ENCODE assay signal across 15 cellular contexts in the genomic region with DNA sequence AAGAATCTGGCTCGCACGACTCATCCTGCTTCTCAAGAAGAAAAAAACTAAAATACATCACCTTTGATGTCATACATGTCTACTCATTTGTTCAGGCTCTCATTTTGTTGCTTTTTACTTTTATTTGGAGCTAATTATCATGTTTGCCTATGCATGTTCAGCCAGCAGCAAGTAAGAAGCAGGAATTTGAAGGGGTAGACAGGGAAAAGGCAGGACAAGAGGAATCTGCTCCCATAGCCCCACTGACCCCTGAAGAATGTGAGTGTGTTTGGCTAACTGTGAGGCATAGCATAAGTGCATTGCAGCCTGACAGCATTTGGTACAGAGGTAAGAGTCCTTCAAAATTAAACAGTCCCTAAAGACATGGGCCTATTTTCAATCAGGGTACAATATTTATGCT.
"Had no signal": no experiment of that assay in that cellular context is flagged by ENCODE, and none has a peak within 500 bp of the region (broad histone marks: within the 10 kb centered on the region; RNA-seq: fewer than 3 reads in every experiment).

No MANE protein-coding gene starts in this region.

- H3K27ac ChIP-seq: esophagus squamous epithelium, tibial nerve had no signal

- H3K36me3 ChIP-seq: esophagus squamous epithelium, pancreas, tibial nerve had no signal

- H3K9me3 Mint-ChIP-seq: activated CD4-positive, alpha-beta T cell treated with anti-CD3 and anti-CD28 coated beads, Interleukin-2, amount 10 ng/mL, durations not matched to agents 7 days and 5 days; activated T-helper 1 cell treated with anti-CD3 and anti-CD28 coated beads, Interleukin-12 subunit alpha, Interleukin-12 subunit beta, Interleukin-2, Interleukin-4 antibody, amounts not matched to agents 30 ng/mL and 10 ng/mL and 1 ng/mL, durations not matched to agents 14 hours and 24 hours and 36 hours; stimulated activated naive B cell treated with anti-CD40 and anti-IgM and Interleukin-4, amounts not matched to agents 10 μg/mL and 1 μg/mL and 100 μg/mL, for 72 hours had no signal

- H3K9me3 ChIP-seq: esophagus squamous epithelium, pancreas, tibial nerve had no signal

- H3K27me3 ChIP-seq: esophagus squamous epithelium, pancreas, tibial nerve had no signal

- H3K4me3 ChIP-seq: esophagus squamous epithelium, lung, pancreas, tibial nerve had no signal

- H3K4me3 Mint-ChIP-seq: activated CD4-positive, alpha-beta T cell treated with anti-CD3 and anti-CD28 coated beads, Interleukin-2, amount 10 ng/mL, durations not matched to agents 7 days and 5 days; activated naive CD8-positive, alpha-beta T cell treated with anti-CD3 and anti-CD28 coated beads for 36 hours; activated T-helper 1 cell treated with anti-CD3 and anti-CD28 coated beads, Interleukin-12 subunit alpha, Interleukin-12 subunit beta, Interleukin-2, Interleukin-4 antibody, amounts not matched to agents 30 ng/mL and 10 ng/mL and 1 ng/mL, durations not matched to agents 14 hours and 24 hours and 36 hours; stimulated activated naive B cell treated with anti-CD40 and anti-IgM and Interleukin-4, amounts not matched to agents 10 μg/mL and 1 μg/mL and 100 μg/mL, for 72 hours had no signal

- H3K4me1 ChIP-seq: tibial nerve had no signal

- H3K27me3 Mint-ChIP-seq: activated naive CD8-positive, alpha-beta T cell treated with anti-CD3 and anti-CD28 coated beads for 36 hours; stimulated activated naive B cell treated with anti-CD40 and anti-IgM and Interleukin-4, amounts not matched to agents 10 μg/mL and 1 μg/mL and 100 μg/mL, for 72 hours had no signal

- H3K36me3 Mint-ChIP-seq: activated naive CD8-positive, alpha-beta T cell treated with anti-CD3 and anti-CD28 coated beads for 36 hours; stimulated activated naive B cell treated with anti-CD40 and anti-IgM and Interleukin-4, amounts not matched to agents 10 μg/mL and 1 μg/mL and 100 μg/mL, for 72 hours had no signal

- H3K4me1 Mint-ChIP-seq: activated CD4-positive, alpha-beta T cell treated with anti-CD3 and anti-CD28 coated beads, Interleukin-2, amount 10 ng/mL, durations not matched to agents 7 days and 5 days; activated naive CD8-positive, alpha-beta T cell treated with anti-CD3 and anti-CD28 coated beads for 36 hours; stimulated activated naive B cell treated with anti-CD40 and anti-IgM and Interleukin-4, amounts not matched to agents 10 μg/mL and 1 μg/mL and 100 μg/mL, for 72 hours had no signal

- H3K27ac Mint-ChIP-seq: activated CD4-positive, alpha-beta T cell treated with anti-CD3 and anti-CD28 coated beads, Interleukin-2, amount 10 ng/mL, durations not matched to agents 7 days and 5 days; activated naive CD8-positive, alpha-beta T cell treated with anti-CD3 and anti-CD28 coated beads for 36 hours; activated T-helper 1 cell treated with anti-CD3 and anti-CD28 coated beads, Interleukin-12 subunit alpha, Interleukin-12 subunit beta, Interleukin-2, Interleukin-4 antibody, amounts not matched to agents 30 ng/mL and 10 ng/mL and 1 ng/mL, durations not matched to agents 14 hours and 24 hours and 36 hours; stimulated activated naive B cell treated with anti-CD40 and anti-IgM and Interleukin-4, amounts not matched to agents 10 μg/mL and 1 μg/mL and 100 μg/mL, for 72 hours had no signal

- DNase-seq: activated CD4-positive, alpha-beta T cell treated with anti-CD3 and anti-CD28 coated beads, Interleukin-2, amount 10 ng/mL, durations not matched to agents 7 days and 5 days; activated CD4-positive, CD25-positive, alpha-beta regulatory T cell; activated CD8-positive, alpha-beta memory T cell treated with anti-CD3 and anti-CD28 coated beads for 24 hours; activated naive CD8-positive, alpha-beta T cell treated with anti-CD3 and anti-CD28 coated beads for 36 hours; cerebellar nuclear complex; effector CD8-positive, alpha-beta T cell; esophagus squamous epithelium; hippocampal formation; pancreas; stimulated activated CD4-positive, alpha-beta T cell treated with anti-CD3 and anti-CD28 coated beads, Interleukin-15, amount 100 ng/mL, for 24 hours; stimulated activated CD4-positive, alpha-beta T cell treated with anti-CD3 and anti-CD28 coated beads, Interleukin-4, amount 100 ng/mL, for 1 hour; stimulated activated naive B cell treated with anti-CD40 and anti-IgM and Interleukin-4, amounts not matched to agents 10 μg/mL and 1 μg/mL and 100 μg/mL, for 72 hours had no signal

- ATAC-seq: stimulated activated naive B cell treated with anti-CD40 and anti-IgM and Interleukin-4, amounts not matched to agents 10 μg/mL and 1 μg/mL and 100 μg/mL, for 72 hours had no signal
